9 cellular contexts compared by ENCODE assay signal in the genomic region with DNA sequence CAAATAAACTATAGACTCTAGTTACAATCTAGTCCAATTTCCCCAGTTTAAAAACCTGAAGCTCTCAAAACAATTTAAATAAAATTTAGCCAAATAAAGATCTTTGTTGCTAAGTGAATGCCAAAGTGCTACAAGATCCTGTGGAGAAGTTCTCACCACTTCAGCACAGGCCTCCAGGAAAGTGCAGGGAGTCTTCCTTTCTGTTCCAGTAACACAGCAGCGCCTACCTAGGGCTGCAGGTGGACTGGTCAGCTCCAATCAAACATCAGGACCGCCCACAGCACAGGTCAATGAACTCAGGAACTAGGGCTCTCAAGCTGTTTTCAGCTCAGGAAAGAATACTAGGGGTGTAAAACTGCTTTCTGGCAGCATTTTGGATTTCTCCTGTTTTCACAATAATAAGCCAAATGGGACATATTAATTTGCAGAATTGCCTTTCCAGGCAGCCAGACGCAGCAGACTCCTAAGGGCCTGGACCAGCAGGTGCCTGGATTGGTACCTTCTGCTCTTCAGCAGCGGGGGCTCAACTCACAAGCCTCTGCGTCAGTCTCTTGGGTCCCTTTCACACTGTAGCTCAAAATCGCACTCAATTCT. TPM values are rescaled to one million over a fixed set of nuclear protein-coding genes. Genes with fewer than 3 reads are reported as not detected.
DNase-seq lines count a peak whose midpoint lies in the region; ATAC-seq and TF ChIP-seq lines count a peak whose summit lies in the region.
"Had no signal": no experiment of that assay in that cellular context is flagged by ENCODE, and none has a peak within 500 bp of the region (broad histone marks: within the 10 kb centered on the region; RNA-seq: fewer than 3 reads in every experiment).

No MANE protein-coding gene starts in this region.

- no peaks in the 10 kb centered on the region for H3K36me3 ChIP-seq in kidney epithelial cell (ENCODE audit: control insufficient read depth, insufficient read depth, low read length)
- peaks cover 0 to 5% (median 0%) of the 10 kb centered on the region in 4 donors for H3K36me3 ChIP-seq in stomach

- no peaks in the 10 kb centered on the region for H3K9me3 Mint-ChIP-seq in activated naive CD8-positive, alpha-beta T cell (ENCODE audit: low read depth)

- H3K4me1 Mint-ChIP-seq in activated naive CD8-positive, alpha-beta T cell (ENCODE audit: low read depth) = peaks cover 24% of the 10 kb centered on the region

- TF ChIP-seq EP300 in stomach (IDR thresholded peaks at IDR 0.05) = no peak

- intact Hi-C loops in stomach (cut with DNase I; ENCODE audit: low total_unique reads) = no loop called here

- H3K27me3 ChIP-seq in kidney epithelial cell (ENCODE audit: control insufficient read depth, insufficient read depth, low read length) = peaks cover 3% of the 10 kb centered on the region
- H3K27me3 ChIP-seq in stomach = peaks cover 0 to 36% (median 21%) of the 10 kb centered on the region in 3 donors

- peak; percentile 50 for DNase-seq in NCI-H748 (lab: John Stamatoyannopoulos, UW; ENCODE audit: unreplicated experiment)
- no peak for DNase-seq in NCI-H748 treated with DMSO at 0.1 percent for 48 hours (lab: John Stamatoyannopoulos, UW)
- no peak for DNase-seq in kidney epithelial cell (ENCODE audit: low read depth)
- DNase-seq in stomach = peak; percentile 66
- no peak for DNase-seq in activated gamma-delta T cell (lab: John Stamatoyannopoulos, UW)
- no peak for DNase-seq in epidermal melanocyte (ENCODE audit: insufficient read length, low spot score)
- DNase-seq: activated effector memory CD4-positive, alpha-beta T cell treated with anti-CD3 and anti-CD28 coated beads, Interleukin-2, amount 50 U/mL, for 16 hours had no signal

- H3K27ac Mint-ChIP-seq in activated naive CD8-positive, alpha-beta T cell = no peak overlapping the region

- WGBS in stomach, 5 donors = 13 to 35% (median 17%) methylated on average over 6 of the region's 6 CpGs

- H3K4me3 ChIP-seq in kidney epithelial cell (ENCODE audit: low read depth, low read length) (peak overlapping the region; percentile 78), stomach (peak overlapping the region; percentile 54 to 61 (median 56))

- peaks cover 14% of the 10 kb centered on the region for H3K27me3 Mint-ChIP-seq in activated naive CD8-positive, alpha-beta T cell

- TF ChIP-seq POLR2A in stomach (IDR thresholded peaks at IDR 0.05) = no peak

- TF ChIP-seq CTCF in kidney epithelial cell (IDR thresholded peaks at IDR 0.05; ENCODE audit: insufficient read depth, low read length, poor library complexity, severe bottlenecking) (no peak), stomach (IDR thresholded peaks at IDR 0.05) (no peak)

- peak overlapping the region; percentile 66 for H3K4me3 Mint-ChIP-seq in activated naive CD8-positive, alpha-beta T cell

- H3K4me1 ChIP-seq in stomach = peaks cover 12 to 58% (median 38%) of the 10 kb centered on the region in 4 donors

- no peaks in the 10 kb centered on the region for H3K36me3 Mint-ChIP-seq in activated naive CD8-positive, alpha-beta T cell

- peak overlapping the region; percentile 85 to 94 (median 88) for H3K27ac ChIP-seq in stomach

- no peaks in the 10 kb centered on the region for H3K9me3 ChIP-seq in stomach

- ATAC-seq in HG03520 (IDR thresholded peaks at IDR 0.05; ENCODE audit: unreplicated experiment) = no peak

RNA-seq across cellular contexts. Expression of a gene that starts 1.5 kb away (rescaled TPM):
- 10.4 and 11.7 TPM in 2 replicates for total RNA-seq in kidney epithelial cell
- 10 to 100 TPM in 3 of 5 donors, 1 to 10 TPM in 1, not detected in 1; 8.7 to 16.8 (median 13.1) TPM for total RNA-seq in stomach
- 10 to 100 TPM in 1 of 3 donors, 1 to 10 TPM in 2; 3.4 to 15.9 (median 6.9) TPM for polyA plus RNA-seq in stomach

Comparison
In these comparisons a context has a peak if more than half of its experiments do, and no peak if none do; other contexts are left out.
1. DNase-seq: peak in NCI-H748 (single experiment) and stomach (single experiment); none in NCI-H748 treated with DMSO at 0.1 percent for 48 hours (single experiment), kidney epithelial cell (single experiment), activated gamma-delta T cell (single experiment) and epidermal melanocyte (single experiment).